In the genomic region with DNA sequence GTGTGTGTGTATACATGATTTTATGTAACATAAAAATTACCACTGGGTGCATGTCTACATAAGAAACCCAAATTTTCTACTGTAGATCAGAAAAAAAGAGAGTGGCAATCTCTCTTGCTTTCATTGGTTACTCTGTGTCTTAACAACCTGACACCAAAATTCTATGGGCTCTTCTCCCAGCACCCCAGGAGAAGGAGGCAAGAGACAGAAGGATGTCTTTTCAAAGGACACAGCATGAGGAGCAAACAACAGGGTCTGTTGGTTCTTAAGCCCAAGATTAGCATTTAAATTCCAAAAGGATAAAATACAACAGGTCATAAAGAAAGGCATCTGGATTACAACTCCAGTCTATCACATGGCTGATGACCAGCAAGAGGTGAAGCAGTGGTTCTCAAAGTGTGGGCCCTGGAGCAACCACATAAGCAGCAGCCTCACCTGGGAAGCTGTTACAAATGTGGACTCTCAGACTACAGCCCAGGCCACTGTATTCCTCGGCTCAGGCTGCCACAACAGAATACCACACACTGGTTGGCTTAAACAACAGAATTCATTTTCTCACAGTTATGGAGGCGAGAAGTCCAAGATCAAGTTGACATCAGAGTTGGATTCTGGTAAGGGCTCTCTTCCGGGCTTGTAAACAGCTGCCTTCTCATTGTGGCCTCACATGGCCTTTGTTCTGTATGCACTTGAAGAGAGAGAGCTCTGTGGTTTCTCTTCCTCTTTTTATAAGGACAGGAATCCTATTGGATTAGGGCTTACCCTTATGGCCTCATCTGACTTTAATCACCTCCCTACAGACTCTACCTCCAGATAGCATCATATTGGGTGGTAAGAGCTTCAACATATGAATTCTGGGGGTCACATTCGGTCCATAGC, we compare ENCODE assay signal across 8 cellular contexts.
DNase-seq lines count a peak whose midpoint lies in the region; ATAC-seq and TF ChIP-seq lines count a peak whose summit lies in the region.

No MANE protein-coding gene starts in this region.

- intact Hi-C loops in esophagus muscularis mucosa (cut with DNase I) = no loop called here

- H3K4me3 ChIP-seq in MM.1S (ENCODE audit: low read length) = no peak overlapping the region
- no peak overlapping the region for H3K4me3 ChIP-seq in esophagus muscularis mucosa

- DNase-seq in MM.1S = peak; percentile 43
- DNase-seq in esophagus muscularis mucosa (ENCODE audit: extremely low spot score) = peak; percentile 34
- DNase-seq in activated CD4-positive, alpha-beta T cell treated with anti-CD3 and anti-CD28 coated beads, Interleukin-2, amount 50 U/mL, for 1 hour = no peak
- DNase-seq in ureter (ENCODE audit: low spot score) = no peak
- DNase-seq in activated gamma-delta T cell (lab: John Stamatoyannopoulos, UW) = no peak
- DNase-seq in activated gamma-delta T cell treated with Interleukin-2 at 50 U/mL for 16 hours = no peak

- no peaks in the 10 kb centered on the region for H3K9me2 ChIP-seq in MM.1S (replicated peaks; ENCODE audit: insufficient read depth, low read length)

- H3K36me3 ChIP-seq in MM.1S (replicated peaks; ENCODE audit: insufficient read depth, low read length) (no peaks in the 10 kb centered on the region), esophagus muscularis mucosa (no peaks in the 10 kb centered on the region)

- no peak overlapping the region for H3K4me2 ChIP-seq in MM.1S (ENCODE audit: low read depth, low read length)

- no peaks in the 10 kb centered on the region for H3K27me3 ChIP-seq in MM.1S (replicated peaks; ENCODE audit: insufficient read depth, low read length)
- no peaks in the 10 kb centered on the region for H3K27me3 ChIP-seq in esophagus muscularis mucosa

- TF ChIP-seq CTCF in MM.1S (IDR thresholded peaks at IDR 0.05; ENCODE audit: low read length) = no peak
- no peak for TF ChIP-seq CTCF in esophagus muscularis mucosa (IDR thresholded peaks at IDR 0.05)

- TF ChIP-seq POLR2A in esophagus muscularis mucosa (IDR thresholded peaks at IDR 0.05; ENCODE audit: low read depth) = no peak

- no peaks in the 10 kb centered on the region for H3K9me3 ChIP-seq in MM.1S (replicated peaks; ENCODE audit: insufficient read depth, low read length)
- no peaks in the 10 kb centered on the region for H3K9me3 ChIP-seq in esophagus muscularis mucosa

- no peaks in the 10 kb centered on the region for H3K79me2 ChIP-seq in MM.1S (ENCODE audit: low read length)

- peaks cover 16% of the 10 kb centered on the region for H3K4me1 ChIP-seq in MM.1S (ENCODE audit: low read length)
- peaks cover 0 to 17% (median 8%) of the 10 kb centered on the region in 4 donors for H3K4me1 ChIP-seq in esophagus muscularis mucosa

- no peak for TF ChIP-seq EP300 in esophagus muscularis mucosa (IDR thresholded peaks at IDR 0.05)

- no peaks in the 10 kb centered on the region for H3F3A ChIP-seq in MM.1S (ENCODE audit: insufficient read depth, low read length)

- H3K9ac ChIP-seq in MM.1S (ENCODE audit: low read length) = no peak overlapping the region

- no peaks in the 10 kb centered on the region for H4K20me1 ChIP-seq in MM.1S (ENCODE audit: insufficient read depth, low read length)

- H2AFZ ChIP-seq in MM.1S (ENCODE audit: low read length) = no peak overlapping the region

- ATAC-seq in GM18498 (IDR thresholded peaks at IDR 0.05; ENCODE audit: unreplicated experiment) = peak; percentile 71
- ATAC-seq in GM21717 (IDR thresholded peaks at IDR 0.05; ENCODE audit: unreplicated experiment) = peak; percentile 91

- H3K27ac ChIP-seq in MM.1S (ENCODE audit: low read length) (peak overlapping the region; percentile 31; the same call in 1 of the 2 replicates), esophagus muscularis mucosa (replicated peaks in 1 of 4) (no peak overlapping the region)

- WGBS in esophagus muscularis mucosa = 75% methylated on average over 4 of the region's 4 CpGs

Comparison
In these comparisons a context has a peak if more than half of its experiments do, and no peak if none do; other contexts are left out.
1. DNase-seq: peak in MM.1S (single experiment) and esophagus muscularis mucosa (single experiment); none in activated CD4-positive, alpha-beta T cell treated with anti-CD3 and anti-CD28 coated beads, Interleukin-2, amount 50 U/mL, for 1 hour (single experiment), ureter (single experiment), activated gamma-delta T cell (single experiment) and activated gamma-delta T cell treated with Interleukin-2 at 50 U/mL for 16 hours (single experiment).